Comparison of ENCODE assay signal across 13 cellular contexts in genomic region chr13:45873491-45874360, GRCh38. TPM values are rescaled to one million over a fixed set of nuclear protein-coding genes. Genes with fewer than 3 reads are reported as not detected.
A peak's percentile ranks its signal among the peaks of the same experiment; 100 is the strongest.
DNase-seq lines count a peak whose midpoint lies in the region; ATAC-seq, FAIRE-seq and TF ChIP-seq lines count a peak whose summit lies in the region.
"Had no signal": no experiment of that assay in that cellular context is flagged by ENCODE, and none has a peak within 500 bp of the region (broad histone marks: within the 10 kb centered on the region; RNA-seq: fewer than 3 reads in every experiment).

No MANE protein-coding gene starts in this region.

- H3K9me3 Mint-ChIP-seq in astrocyte (ENCODE audit: unreplicated experiment), result peaks cover 2% of the 10 kb centered on the region
- H3K9me3 Mint-ChIP-seq: effector memory CD8-positive, alpha-beta T cell; naive thymus-derived CD8-positive, alpha-beta T cell had no signal

- no peaks in the 10 kb centered on the region for H3K79me2 ChIP-seq in astrocyte (ENCODE audit: insufficient read depth, low read length)

- intact Hi-C loops in psoas muscle (cut with DNase I), result no loop called here
- intact Hi-C loops in testis (cut with DNase I; ENCODE audit: low total_unique reads), result no loop called here

- peaks cover 24% of the 10 kb centered on the region for H3K4me1 ChIP-seq in BLaER1
- H3K4me1 ChIP-seq in HUES6 (ENCODE audit: control insufficient read depth, insufficient read depth, low read length), result peaks cover 17% of the 10 kb centered on the region
- peaks cover 5% of the 10 kb centered on the region for H3K4me1 ChIP-seq in astrocyte (ENCODE audit: insufficient read depth, low read length)
- peaks cover 7% of the 10 kb centered on the region for H3K4me1 ChIP-seq in psoas muscle
- H3K4me1 ChIP-seq in testis, result no peaks in the 10 kb centered on the region

- no peak for ATAC-seq in GM18498 (IDR thresholded peaks at IDR 0.05; ENCODE audit: unreplicated experiment)
- ATAC-seq in psoas muscle, result no peak
- no peak for ATAC-seq in HG02885 (IDR thresholded peaks at IDR 0.05; ENCODE audit: poor library complexity, unreplicated experiment)
- ATAC-seq: effector memory CD8-positive, alpha-beta T cell; naive thymus-derived CD8-positive, alpha-beta T cell had no signal

- H3K4me2 ChIP-seq in BLaER1 (peak overlapping the region; percentile 38), astrocyte (ENCODE audit: low read length) (peak overlapping the region; percentile 67)

- no peak overlapping the region for H3K4me3 Mint-ChIP-seq in astrocyte (ENCODE audit: unreplicated experiment)
- H3K4me3 Mint-ChIP-seq: effector memory CD8-positive, alpha-beta T cell; naive thymus-derived CD8-positive, alpha-beta T cell had no signal

- no peaks in the 10 kb centered on the region for H3K9me3 ChIP-seq in BLaER1
- no peaks in the 10 kb centered on the region; the same call in 1 of the 2 replicates for H3K9me3 ChIP-seq in HUES6 (ENCODE audit: control insufficient read depth, insufficient read depth, low read depth, low read length)
- no peaks in the 10 kb centered on the region for H3K9me3 ChIP-seq in astrocyte (ENCODE audit: insufficient read depth, low read depth, low read length)
- H3K9me3 ChIP-seq in psoas muscle, result no peaks in the 10 kb centered on the region
- no peaks in the 10 kb centered on the region for H3K9me3 ChIP-seq in testis

- H3K36me3 Mint-ChIP-seq in astrocyte (ENCODE audit: low read depth, unreplicated experiment), result peaks cover 2% of the 10 kb centered on the region
- H3K36me3 Mint-ChIP-seq: naive thymus-derived CD8-positive, alpha-beta T cell had no signal

- peaks cover 3% of the 10 kb centered on the region for H3K27me3 Mint-ChIP-seq in astrocyte (ENCODE audit: low read depth, unreplicated experiment)

- H3K27me3 ChIP-seq in BLaER1, result no peaks in the 10 kb centered on the region
- H3K27me3 ChIP-seq in HUES6 (ENCODE audit: control insufficient read depth, insufficient read depth, low read length), result no peaks in the 10 kb centered on the region
- H3K27me3 ChIP-seq in astrocyte (ENCODE audit: insufficient read depth, low read length), result no peaks in the 10 kb centered on the region
- H3K27me3 ChIP-seq in psoas muscle (ENCODE audit: insufficient read depth in 3 of 3, low read length in 2 of 3), result no peaks in the 10 kb centered on the region
- no peaks in the 10 kb centered on the region for H3K27me3 ChIP-seq in testis

- H2AFZ ChIP-seq in astrocyte (ENCODE audit: low read depth, low read length), result peak overlapping the region; percentile 62

- WGBS in psoas muscle, 3 donors, result 76 to 84% (median 80%) methylated on average over 9 of the region's 9 CpGs
- 81 to 86% methylated on average over 9 of the region's 9 CpGs for WGBS in testis, 2 donors

- no peak overlapping the region for H3K4me3 ChIP-seq in BLaER1
- H3K4me3 ChIP-seq in HUES6 (ENCODE audit: low read depth, low read length), result peak overlapping the region; percentile 23
- no peak overlapping the region for H3K4me3 ChIP-seq in astrocyte (ENCODE audit: insufficient read depth, low read depth, low read length)
- no peak overlapping the region for H3K4me3 ChIP-seq in psoas muscle
- no peak overlapping the region for H3K4me3 ChIP-seq in testis

- DNase-seq in astrocyte (ENCODE audit: low read depth) (peak; percentile 36), iris pigment epithelial cell (ENCODE audit: low read depth) (peak; percentile 11), psoas muscle (no peak), testis (no peak)
- DNase-seq: AML-193; effector memory CD8-positive, alpha-beta T cell; KBM-7; naive thymus-derived CD8-positive, alpha-beta T cell; NCI-H2171 had no signal

- TF ChIP-seq POLR2A in testis (IDR thresholded peaks at IDR 0.05), result no peak

- no peak overlapping the region for H3K9ac ChIP-seq in BLaER1
- H3K9ac ChIP-seq in HUES6 (ENCODE audit: low read length), result peak overlapping the region; percentile 48
- H3K9ac ChIP-seq in astrocyte (ENCODE audit: low read length), result no peak overlapping the region

- no peaks in the 10 kb centered on the region for H3K36me3 ChIP-seq in BLaER1
- H3K36me3 ChIP-seq in HUES6 (ENCODE audit: control insufficient read depth, insufficient read depth, low read length), result no peaks in the 10 kb centered on the region
- no peaks in the 10 kb centered on the region for H3K36me3 ChIP-seq in astrocyte (ENCODE audit: insufficient read depth, low read length)
- no peaks in the 10 kb centered on the region for H3K36me3 ChIP-seq in psoas muscle (ENCODE audit: insufficient read depth in 1 of 2, low read depth in 1 of 2)
- no peaks in the 10 kb centered on the region for H3K36me3 ChIP-seq in testis (ENCODE audit: low read depth, missing control alignments)

- H4K20me1 ChIP-seq in BLaER1 (no peaks in the 10 kb centered on the region), astrocyte (ENCODE audit: insufficient read depth, low read length) (no peaks in the 10 kb centered on the region)

- peaks cover 10% of the 10 kb centered on the region for H3K4me1 Mint-ChIP-seq in astrocyte (ENCODE audit: low read depth, unreplicated experiment)

- no peak for FAIRE-seq in astrocyte (lab: Jason Lieb, UNC)

- TF ChIP-seq CTCF in astrocyte (IDR thresholded peaks at IDR 0.05; ENCODE audit: insufficient read depth, low read depth, low read length) (no peak), psoas muscle (IDR thresholded peaks at IDR 0.05) (no peak), testis (IDR thresholded peaks at IDR 0.05) (no peak)

- H3K27ac Mint-ChIP-seq in astrocyte (ENCODE audit: unreplicated experiment), result peak overlapping the region; percentile 43
- H3K27ac Mint-ChIP-seq: effector memory CD8-positive, alpha-beta T cell; naive thymus-derived CD8-positive, alpha-beta T cell had no signal

- H3K27ac ChIP-seq in BLaER1 (no peak overlapping the region), HUES6 (ENCODE audit: low read depth, low read length) (peak overlapping the region; percentile 37; the same call in 1 of the 2 replicates), astrocyte (ENCODE audit: low read depth, low read length) (no peak overlapping the region), psoas muscle (no peak overlapping the region), testis (no peak overlapping the region)

RNA-seq across cellular contexts. Expression of gene SIAH3, which starts 22.2 kb away (rescaled TPM):
- total RNA-seq in astrocyte (0.07 TPM in 1 of 2 replicates, not detected in the other), psoas muscle (under 1 TPM in 2 of 4 donors, not detected in 2; 0.02 TPM), testis (under 1 TPM; 0.19 to 0.47 TPM)
- polyA plus RNA-seq in psoas muscle (under 1 TPM in 1 of 3 donors, not detected in 2; 0.03 TPM), testis (ENCODE audit: insufficient read depth, low read depth, low replicate concordance) (0.36 TPM)

Comparison
In these comparisons a context has a peak if more than half of its experiments do, and no peak if none do; other contexts are left out.
1. DNase-seq: peak in astrocyte (single experiment) and iris pigment epithelial cell (single experiment); none in psoas muscle (0 of 2) and testis (single experiment).